ENCODE assay signal across 24 cellular contexts in genomic region chr21:33219961-33220360, GRCh38.
"Had no signal": no experiment of that assay in that cellular context is flagged by ENCODE, and none has a peak within 500 bp of the region (broad histone marks: within the 10 kb centered on the region; RNA-seq: fewer than 3 reads in every experiment).

No MANE protein-coding gene starts in this region.

- H3K27me3 Mint-ChIP-seq: activated T-helper 17 cell treated with anti-CD3 and anti-CD28 coated beads, Interleukin-2, amount 50 U/mL, for 72 hours; T-cell had no signal

- H3K36me3 Mint-ChIP-seq: T-cell had no signal

- H3K4me3 Mint-ChIP-seq: activated naive CD4-positive, alpha-beta T cell treated with anti-CD3 and anti-CD28 coated beads for 36 hours; activated T-helper 17 cell treated with anti-CD3 and anti-CD28 coated beads, Interleukin-2, amount 50 U/mL, for 72 hours; T-cell had no signal

- H3K27ac Mint-ChIP-seq: activated naive CD4-positive, alpha-beta T cell treated with anti-CD3 and anti-CD28 coated beads for 36 hours; activated T-helper 17 cell treated with anti-CD3 and anti-CD28 coated beads, Interleukin-2, amount 50 U/mL, for 72 hours had no signal

- H3K9me3 Mint-ChIP-seq: activated T-helper 17 cell treated with anti-CD3 and anti-CD28 coated beads, Interleukin-2, amount 50 U/mL, for 72 hours had no signal

- DNase-seq: activated CD4-positive, CD25-positive, alpha-beta regulatory T cell; activated gamma-delta T cell; activated naive CD4-positive, alpha-beta T cell treated with anti-CD3 and anti-CD28 coated beads for 36 hours; activated T-cell treated with anti-CD3 and anti-CD28 coated beads for 4 hours; activated T-cell treated with anti-CD3 and anti-CD28 coated beads, Interleukin-2, amount 50 U/mL, for 48 hours; aorta; central memory CD4-positive, alpha-beta T cell; IMR-90; KG1; NCI-H1048; NCI-H146; NCI-H187 treated with DMSO at 0.1 percent for 48 hours; NCI-H2081 treated with DMSO at 0.1 percent for 48 hours; NCI-H2171; NCI-H2227 treated with DMSO at 0.1 percent for 48 hours; NCI-H446 treated with DMSO at 0.1 percent for 48 hours; NCI-H524 treated with DMSO at 0.1 percent for 48 hours; NCI-H748 treated with DMSO at 0.1 percent for 48 hours; OCI-M1; RPMI8226 had no signal

- ATAC-seq: activated T-helper 17 cell treated with anti-CD3 and anti-CD28 coated beads, Interleukin-2, amount 50 U/mL, for 72 hours; Panc1; Right ventricle myocardium inferior had no signal
